In the genomic region with DNA sequence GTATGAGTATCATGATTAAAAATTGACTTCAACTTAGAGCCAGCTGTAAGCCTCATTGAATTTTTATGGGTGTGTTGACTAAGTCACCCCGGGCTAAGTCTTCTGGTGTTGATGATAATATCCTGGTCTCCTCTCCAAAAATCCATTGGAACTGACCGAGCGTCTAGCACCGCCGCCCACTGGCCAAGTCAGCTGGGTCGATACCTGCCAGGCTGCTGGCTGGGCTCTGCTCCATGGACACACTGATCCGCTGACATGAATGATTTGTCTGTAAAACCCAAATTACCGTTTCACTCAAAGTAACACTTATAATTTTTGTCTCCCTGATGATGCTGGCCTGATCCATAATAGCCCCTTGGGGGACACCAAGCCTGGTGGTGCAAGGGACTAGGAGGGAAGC, we compare ENCODE assay signal across 21 cellular contexts.
"Had no signal": no experiment of that assay in that cellular context is flagged by ENCODE, and none has a peak within 500 bp of the region (broad histone marks: within the 10 kb centered on the region; RNA-seq: fewer than 3 reads in every experiment).

No MANE protein-coding gene starts in this region.

- H3K27ac ChIP-seq: HL-60, KMS-11, SJCRH30 had no signal

- H3K4me3 ChIP-seq: K562, SJCRH30 had no signal

- H3K36me3 Mint-ChIP-seq: IgD-negative memory B cell had no signal

- H3K9me3 ChIP-seq: SJCRH30 had no signal

- H3K4me1 Mint-ChIP-seq: IgD-negative memory B cell had no signal

- H3K4me2 ChIP-seq: KMS-11 had no signal

- H3K27ac Mint-ChIP-seq: IgD-negative memory B cell had no signal

- H3K4me3 Mint-ChIP-seq: IgD-negative memory B cell had no signal

- H3K4me1 ChIP-seq: SJCRH30 had no signal

- DNase-seq: Kasumi-1, MM.1S, NCI-H1092 treated with DMSO at 0.1 percent for 48 hours, NCI-H1436, NCI-H187, NCI-H2029, NCI-H2081 treated with DMSO at 0.1 percent for 48 hours, NCI-H2171, NCI-H226, NCI-H446, NCI-H510A, NCI-H524 treated with DMSO at 0.1 percent for 48 hours, NCI-H69, NCI-H774, RPMI8226, SHP77 treated with DMSO at 0.1 percent for 48 hours, SJCRH30 had no signal

- H3K36me3 ChIP-seq: SJCRH30 had no signal

- H3K27me3 ChIP-seq: SJCRH30 had no signal
